In genomic region chr21:36704281-36704957, GRCh38 we compare ENCODE assay signal across 19 cellular contexts. TPM values are rescaled to one million over a fixed set of nuclear protein-coding genes. Genes with fewer than 3 reads are reported as not detected.
DNase-seq lines count a peak whose midpoint lies in the region; ATAC-seq, FAIRE-seq and TF ChIP-seq lines count a peak whose summit lies in the region.
"Had no signal": no experiment of that assay in that cellular context is flagged by ENCODE, and none has a peak within 500 bp of the region (broad histone marks: within the 10 kb centered on the region; RNA-seq: fewer than 3 reads in every experiment).

No MANE protein-coding gene starts in this region.

- H3K9me3 ChIP-seq in SK-N-SH (no peaks in the 10 kb centered on the region), MM.1S (replicated peaks; ENCODE audit: insufficient read depth, low read length) (no peaks in the 10 kb centered on the region), sigmoid colon (no peaks in the 10 kb centered on the region)
- H3K9me3 ChIP-seq: Caco-2, SJCRH30, transverse colon had no signal

- H3K4me1 Mint-ChIP-seq in glutamatergic neuron (ENCODE audit: low read depth, unreplicated experiment), result peaks cover 30% of the 10 kb centered on the region

- TF ChIP-seq EP300 in SK-N-SH (IDR thresholded peaks at IDR 0.05; ENCODE audit: borderline replicate concordance in 1 of 2, low read depth in 1 of 2, low read length in 1 of 2), result no peak
- no peak for TF ChIP-seq EP300 in sigmoid colon (IDR thresholded peaks at IDR 0.05)

- no peaks in the 10 kb centered on the region for H3K9me2 ChIP-seq in SK-N-SH
- H3K9me2 ChIP-seq in MM.1S (replicated peaks; ENCODE audit: insufficient read depth, low read length), result no peaks in the 10 kb centered on the region

- H3K9me3 Mint-ChIP-seq in glutamatergic neuron (ENCODE audit: unreplicated experiment), result peaks cover 12% of the 10 kb centered on the region
- H3K9me3 Mint-ChIP-seq: activated T-helper 1 cell treated with anti-CD3 and anti-CD28 coated beads, Interleukin-12 subunit alpha, Interleukin-12 subunit beta, Interleukin-2, Interleukin-4 antibody, amounts not matched to agents 30 ng/mL and 10 ng/mL and 1 ng/mL, durations not matched to agents 14 hours and 24 hours and 36 hours; endodermal cell had no signal

- peaks cover 51% of the 10 kb centered on the region for H3K27me3 Mint-ChIP-seq in glutamatergic neuron (ENCODE audit: unreplicated experiment)

- POLR2A ChIA-PET in SK-N-SH (lab: Yijun Ruan, JAX), result no interaction called here

- TF ChIP-seq POLR2A in sigmoid colon (IDR thresholded peaks at IDR 0.05) (no peak), GM12891 (IDR thresholded peaks at IDR 0.05; ENCODE audit: low read depth, low read length) (no peak)

- peak overlapping the region; percentile 47 for H3K4me3 Mint-ChIP-seq in glutamatergic neuron (ENCODE audit: unreplicated experiment)
- H3K4me3 Mint-ChIP-seq: activated T-helper 1 cell treated with anti-CD3 and anti-CD28 coated beads, Interleukin-12 subunit alpha, Interleukin-12 subunit beta, Interleukin-2, Interleukin-4 antibody, amounts not matched to agents 30 ng/mL and 10 ng/mL and 1 ng/mL, durations not matched to agents 14 hours and 24 hours and 36 hours had no signal

- TF ChIP-seq RAD21 in SK-N-SH (IDR thresholded peaks at IDR 0.05; ENCODE audit: low read length), result no peak

- H3K36me3 ChIP-seq in SK-N-SH (replicated peaks in 1 of 2; ENCODE audit: control insufficient read depth in 1 of 2, insufficient read depth in 2 of 2, low read length in 1 of 2) (no peaks in the 10 kb centered on the region), MM.1S (replicated peaks; ENCODE audit: insufficient read depth, low read length) (no peaks in the 10 kb centered on the region), sigmoid colon (no peaks in the 10 kb centered on the region)
- H3K36me3 ChIP-seq: SJCRH30, transverse colon had no signal

- H3K4me1 ChIP-seq in SK-N-SH (ENCODE audit: control insufficient read depth in 1 of 2, insufficient read depth in 2 of 2, low read depth in 1 of 2, low read length in 1 of 2) (peaks cover 0 to 6% of the 10 kb centered on the region in 2 experiments; a peak in 2 of 4 replicates), MM.1S (ENCODE audit: low read length) (peaks cover 7% of the 10 kb centered on the region; the same call in 1 of the 2 replicates), sigmoid colon (peaks cover 0 to 71% (median 64%) of the 10 kb centered on the region in 4 donors)
- H3K4me1 ChIP-seq: Caco-2, SJCRH30 had no signal

- no peak overlapping the region for H3K27ac Mint-ChIP-seq in glutamatergic neuron (ENCODE audit: unreplicated experiment)
- H3K27ac Mint-ChIP-seq: activated T-helper 1 cell treated with anti-CD3 and anti-CD28 coated beads, Interleukin-12 subunit alpha, Interleukin-12 subunit beta, Interleukin-2, Interleukin-4 antibody, amounts not matched to agents 30 ng/mL and 10 ng/mL and 1 ng/mL, durations not matched to agents 14 hours and 24 hours and 36 hours; endodermal cell had no signal

- H4K20me1 ChIP-seq in SK-N-SH (ENCODE audit: insufficient read depth) (peaks cover 14% of the 10 kb centered on the region; the same call in 1 of the 2 replicates), MM.1S (ENCODE audit: insufficient read depth, low read length) (no peaks in the 10 kb centered on the region)

- FAIRE-seq in GM12891 (lab: Jason Lieb, UNC), result no peak
- FAIRE-seq: A204.1 had no signal

- 16% methylated on average over 12 of the region's 49 CpGs for WGBS in SK-N-SH (ENCODE audit: low lambda C conversion rate)
- 4 to 8% methylated on average over 49 of the region's 49 CpGs for WGBS in sigmoid colon, 2 donors

- H3F3A ChIP-seq in SK-N-SH (replicated peaks; ENCODE audit: insufficient read depth) (no peaks in the 10 kb centered on the region), MM.1S (ENCODE audit: insufficient read depth, low read length) (no peaks in the 10 kb centered on the region)

- H2AFZ ChIP-seq in SK-N-SH (ENCODE audit: low read depth) (no peak overlapping the region), MM.1S (ENCODE audit: low read length) (no peak overlapping the region)

- intact Hi-C loops in sigmoid colon (cut with DNase I), result no loop called here

- peaks cover 100% of the 10 kb centered on the region for H3K27me3 ChIP-seq in SK-N-SH (ENCODE audit: insufficient read depth)
- H3K27me3 ChIP-seq in MM.1S (replicated peaks; ENCODE audit: insufficient read depth, low read length), result peaks cover 99% of the 10 kb centered on the region
- H3K27me3 ChIP-seq in sigmoid colon, result peaks cover 76 to 100% (median 96%) of the 10 kb centered on the region in 3 donors
- H3K27me3 ChIP-seq: SJCRH30 had no signal

- H3K9ac ChIP-seq in SK-N-SH (no peak overlapping the region), MM.1S (ENCODE audit: low read length) (no peak overlapping the region)
- H3K9ac ChIP-seq: KMS-11 had no signal

- no peak overlapping the region for H3K27ac ChIP-seq in SK-N-SH (ENCODE audit: low read depth in 2 of 2, low read length in 1 of 2)
- H3K27ac ChIP-seq in MM.1S (ENCODE audit: low read length), result no peak overlapping the region
- no peak overlapping the region for H3K27ac ChIP-seq in sigmoid colon
- H3K27ac ChIP-seq: KMS-11, SJCRH30, transverse colon had no signal

- CTCF ChIA-PET in SK-N-SH (lab: Yijun Ruan, JAX), result interaction anchor here (1.2 to 2.2 kb wide), 4 partner anchors 9 to 224 kb away, joined by 3 to 6 read pairs (median 4); no protein-coding TSS in a partner anchor

- H3K79me2 ChIP-seq in SK-N-SH (ENCODE audit: insufficient read depth) (no peaks in the 10 kb centered on the region), MM.1S (ENCODE audit: low read length) (no peaks in the 10 kb centered on the region)

- no peaks in the 10 kb centered on the region for H3K36me3 Mint-ChIP-seq in glutamatergic neuron (ENCODE audit: unreplicated experiment)

- TF ChIP-seq CTCF in SK-N-SH (IDR thresholded peaks at IDR 0.05) (no peak), MM.1S (IDR thresholded peaks at IDR 0.05; ENCODE audit: low read length) (no peak), glutamatergic neuron (IDR thresholded peaks at IDR 0.05; ENCODE audit: partially characterized antibody, unreplicated experiment) (no peak), sigmoid colon (IDR thresholded peaks at IDR 0.05) (no peak)

- DNase-seq in SK-N-SH (peak; percentile 49), MM.1S (no peak), glutamatergic neuron (no peak), sigmoid colon (peak; percentile 56), GM12891 (ENCODE audit: insufficient read length, low spot score) (no peak), A172 (ENCODE audit: low spot score) (no peak), RPMI8226 (no peak)
- DNase-seq: Caco-2, NCI-H1436 treated with DMSO at 0.1 percent for 48 hours, NCI-H82, occipital lobe, SJCRH30, transverse colon had no signal

- no peak for ATAC-seq in SK-N-SH treated with all-trans-retinoic acid at 6 μM for 48 hours

- no peak overlapping the region for H3K4me3 ChIP-seq in SK-N-SH (ENCODE audit: low read depth in 2 of 2, low read length in 1 of 2)
- peak overlapping the region; percentile 34; the same call in 1 of the 2 replicates for H3K4me3 ChIP-seq in MM.1S (ENCODE audit: low read length)
- peak overlapping the region in 1 of 4 donors; percentile 11 for H3K4me3 ChIP-seq in sigmoid colon
- H3K4me3 ChIP-seq: SJCRH30 had no signal

- H3K4me2 ChIP-seq in SK-N-SH (no peak overlapping the region), MM.1S (ENCODE audit: low read depth, low read length) (peak overlapping the region; percentile 58; the same call in 1 of the 2 replicates)
- H3K4me2 ChIP-seq: KMS-11 had no signal

TF ChIP-seq in SK-N-SH, 30 proteins besides CTCF, POLR2A, EP300 and RAD21 (continues in another document):
- TF ChIP-seq TAF1 (IDR thresholded peaks at IDR 0.05; ENCODE audit: borderline replicate concordance, low read depth, low read length), result no peak
- TF ChIP-seq NFIC (IDR thresholded peaks at IDR 0.05; ENCODE audit: borderline replicate concordance), result no peak
- no peak for TF ChIP-seq TEAD4 (IDR thresholded peaks at IDR 0.05; ENCODE audit: borderline replicate concordance, insufficient read depth)
- TF ChIP-seq JUND (IDR thresholded peaks at IDR 0.05), result no peak
- no peak for TF ChIP-seq RXRA (IDR thresholded peaks at IDR 0.05; ENCODE audit: borderline replicate concordance, low read depth)
- no peak for TF ChIP-seq TCF12 (IDR thresholded peaks at IDR 0.05)
- no peak for TF ChIP-seq SMC3 (IDR thresholded peaks at IDR 0.05; ENCODE audit: low read depth, low read length)
- no peak for TF ChIP-seq RCOR1 (IDR thresholded peaks at IDR 0.05; ENCODE audit: low read length)

TF ChIP-seq in SK-N-SH treated with all-trans-retinoic acid at 6 μM for 48 hours, 23 proteins besides CTCF, POLR2A, EP300 and RAD21:
- TF ChIP-seq TOX (CRISPR knock-in tag; IDR thresholded peaks at IDR 0.05; ENCODE audit: borderline replicate concordance), result no peak

TF ChIP-seq in GM12891, 5 proteins besides CTCF, POLR2A, EP300 and RAD21:
- no peak for TF ChIP-seq TAF1 (IDR thresholded peaks at IDR 0.05; ENCODE audit: low read depth, low read length)
- no peak for TF ChIP-seq POLR2AphosphoS5 (IDR thresholded peaks at IDR 0.05; ENCODE audit: low read depth, low read length)
- no peak for TF ChIP-seq SPI1 (IDR thresholded peaks at IDR 0.05; ENCODE audit: low read depth, low read length)
- no peak for TF ChIP-seq POU2F2 (IDR thresholded peaks at IDR 0.05; ENCODE audit: low read depth, low read length)
- TF ChIP-seq PAX5 (IDR thresholded peaks at IDR 0.05; ENCODE audit: insufficient read depth, low read length, severe bottlenecking), result no peak

RNA-seq across cellular contexts. Expression of gene SIM2, which starts 5.5 kb away (rescaled TPM):
- not detected in 2 replicates for polyA plus RNA-seq in SK-N-SH (2012; rRNA removed)
- polyA plus RNA-seq in SK-N-SH (2012; cell fraction: cytosol; rRNA removed), result not detected in 2 replicates
- polyA plus RNA-seq in SK-N-SH (2012; cell fraction: nucleus; rRNA removed), result not detected in 2 replicates
- total RNA-seq in glutamatergic neuron (ENCODE audit: unreplicated experiment), result 4.8 TPM
- not detected for total RNA-seq in sigmoid colon
- polyA plus RNA-seq in sigmoid colon, result under 1 TPM in 2 of 3 donors, not detected in 1; 0.01 to 0.60 TPM
- polyA plus RNA-seq in GM12891 (2012; ENCODE audit: low read depth, missing spikeins), result 0.04 TPM
- 0.86 and 5.1 TPM in 2 replicates for total RNA-seq in A172 (2014; rRNA removed; shearing (Covaris generic))
- total RNA-seq: endodermal cell, liver, occipital lobe had no signal

Comparison
In these comparisons a context has a peak if more than half of its experiments do, and no peak if none do; other contexts are left out.
1. DNase-seq: peak in SK-N-SH (single experiment) and sigmoid colon (single experiment); none in MM.1S (single experiment), glutamatergic neuron (single experiment), GM12891 (single experiment), A172 (single experiment) and RPMI8226 (single experiment).